1 cellular context compared by ENCODE assay signal in the genomic region with DNA sequence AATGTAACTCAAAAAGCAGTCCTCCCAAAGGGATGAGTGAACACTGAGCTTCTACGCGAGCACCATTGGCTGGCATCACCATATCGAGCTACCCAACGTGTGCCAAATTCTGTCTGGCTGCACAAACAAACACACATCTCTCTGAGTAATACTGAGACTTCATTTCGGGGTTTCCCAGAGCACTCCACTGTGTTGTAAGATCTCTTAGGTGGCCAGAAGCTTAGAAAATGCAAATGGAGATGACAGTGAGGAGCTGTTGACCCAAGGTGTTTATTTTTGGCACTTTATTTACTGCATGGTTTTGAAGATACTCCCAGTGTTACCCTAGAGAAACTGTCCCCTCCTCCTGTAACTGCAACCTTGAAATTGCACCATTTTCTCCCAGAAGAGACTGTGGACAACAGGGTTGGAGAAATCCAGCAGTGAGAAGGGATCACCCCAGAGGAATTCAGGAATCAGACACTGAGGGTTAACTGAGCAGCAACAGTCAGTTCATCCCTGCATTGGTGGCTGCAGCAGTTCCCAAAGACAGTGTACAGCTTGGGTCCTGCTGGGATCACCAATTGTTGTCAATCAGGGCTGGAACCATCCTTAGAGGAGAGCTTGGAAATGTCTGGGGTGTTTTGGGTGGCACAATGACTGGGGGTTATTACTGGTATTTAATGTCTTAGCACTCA.
TF ChIP-seq lines count a peak whose summit lies in the region.

No MANE protein-coding gene starts in this region.

TF ChIP-seq in GM23338, 12 proteins besides CTCF, POLR2A, EP300 and RAD21 (continued from another document):
- TF ChIP-seq, protein P1, sequence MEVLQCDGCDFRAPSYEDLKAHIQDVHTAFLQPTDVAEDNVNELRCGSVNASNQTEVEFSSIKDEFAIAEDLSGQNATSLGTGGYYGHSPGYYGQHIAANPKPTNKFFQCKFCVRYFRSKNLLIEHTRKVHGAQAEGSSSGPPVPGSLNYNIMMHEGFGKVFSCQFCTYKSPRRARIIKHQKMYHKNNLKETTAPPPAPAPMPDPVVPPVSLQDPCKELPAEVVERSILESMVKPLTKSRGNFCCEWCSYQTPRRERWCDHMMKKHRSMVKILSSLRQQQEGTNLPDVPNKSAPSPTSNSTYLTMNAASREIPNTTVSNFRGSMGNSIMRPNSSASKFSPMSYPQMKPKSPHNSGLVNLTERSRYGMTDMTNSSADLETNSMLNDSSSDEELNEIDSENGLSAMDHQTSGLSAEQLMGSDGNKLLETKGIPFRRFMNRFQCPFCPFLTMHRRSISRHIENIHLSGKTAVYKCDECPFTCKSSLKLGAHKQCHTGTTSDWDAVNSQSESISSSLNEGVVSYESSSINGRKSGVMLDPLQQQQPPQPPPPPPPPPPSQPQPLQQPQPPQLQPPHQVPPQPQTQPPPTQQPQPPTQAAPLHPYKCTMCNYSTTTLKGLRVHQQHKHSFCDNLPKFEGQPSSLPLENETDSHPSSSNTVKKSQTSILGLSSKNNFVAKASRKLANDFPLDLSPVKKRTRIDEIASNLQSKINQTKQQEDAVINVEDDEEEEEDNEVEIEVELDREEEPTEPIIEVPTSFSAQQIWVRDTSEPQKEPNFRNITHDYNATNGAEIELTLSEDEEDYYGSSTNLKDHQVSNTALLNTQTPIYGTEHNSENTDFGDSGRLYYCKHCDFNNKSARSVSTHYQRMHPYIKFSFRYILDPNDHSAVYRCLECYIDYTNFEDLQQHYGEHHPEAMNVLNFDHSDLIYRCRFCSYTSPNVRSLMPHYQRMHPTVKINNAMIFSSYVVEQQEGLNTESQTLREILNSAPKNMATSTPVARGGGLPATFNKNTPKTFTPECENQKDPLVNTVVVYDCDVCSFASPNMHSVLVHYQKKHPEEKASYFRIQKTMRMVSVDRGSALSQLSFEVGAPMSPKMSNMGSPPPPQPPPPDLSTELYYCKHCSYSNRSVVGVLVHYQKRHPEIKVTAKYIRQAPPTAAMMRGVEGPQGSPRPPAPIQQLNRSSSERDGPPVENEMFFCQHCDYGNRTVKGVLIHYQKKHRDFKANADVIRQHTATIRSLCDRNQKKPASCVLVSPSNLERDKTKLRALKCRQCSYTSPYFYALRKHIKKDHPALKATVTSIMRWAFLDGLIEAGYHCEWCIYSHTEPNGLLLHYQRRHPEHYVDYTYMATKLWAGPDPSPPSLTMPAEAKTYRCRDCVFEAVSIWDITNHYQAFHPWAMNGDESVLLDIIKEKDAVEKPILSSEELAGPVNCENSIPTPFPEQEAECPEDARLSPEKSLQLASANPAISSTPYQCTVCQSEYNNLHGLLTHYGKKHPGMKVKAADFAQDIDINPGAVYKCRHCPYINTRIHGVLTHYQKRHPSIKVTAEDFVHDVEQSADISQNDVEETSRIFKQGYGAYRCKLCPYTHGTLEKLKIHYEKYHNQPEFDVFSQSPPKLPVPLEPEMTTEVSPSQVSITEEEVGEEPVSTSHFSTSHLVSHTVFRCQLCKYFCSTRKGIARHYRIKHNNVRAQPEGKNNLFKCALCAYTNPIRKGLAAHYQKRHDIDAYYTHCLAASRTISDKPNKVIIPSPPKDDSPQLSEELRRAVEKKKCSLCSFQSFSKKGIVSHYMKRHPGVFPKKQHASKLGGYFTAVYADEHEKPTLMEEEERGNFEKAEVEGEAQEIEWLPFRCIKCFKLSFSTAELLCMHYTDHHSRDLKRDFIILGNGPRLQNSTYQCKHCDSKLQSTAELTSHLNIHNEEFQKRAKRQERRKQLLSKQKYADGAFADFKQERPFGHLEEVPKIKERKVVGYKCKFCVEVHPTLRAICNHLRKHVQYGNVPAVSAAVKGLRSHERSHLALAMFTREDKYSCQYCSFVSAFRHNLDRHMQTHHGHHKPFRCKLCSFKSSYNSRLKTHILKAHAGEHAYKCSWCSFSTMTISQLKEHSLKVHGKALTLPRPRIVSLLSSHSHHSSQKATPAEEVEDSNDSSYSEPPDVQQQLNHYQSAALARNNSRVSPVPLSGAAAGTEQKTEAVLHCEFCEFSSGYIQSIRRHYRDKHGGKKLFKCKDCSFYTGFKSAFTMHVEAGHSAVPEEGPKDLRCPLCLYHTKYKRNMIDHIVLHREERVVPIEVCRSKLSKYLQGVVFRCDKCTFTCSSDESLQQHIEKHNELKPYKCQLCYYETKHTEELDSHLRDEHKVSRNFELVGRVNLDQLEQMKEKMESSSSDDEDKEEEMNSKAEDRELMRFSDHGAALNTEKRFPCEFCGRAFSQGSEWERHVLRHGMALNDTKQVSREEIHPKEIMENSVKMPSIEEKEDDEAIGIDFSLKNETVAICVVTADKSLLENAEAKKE (CRISPR knock-in tag; IDR thresholded peaks at IDR 0.05): no peak
- TF ChIP-seq ZNF331 (CRISPR knock-in tag; IDR thresholded peaks at IDR 0.05; ENCODE audit: low read depth): no peak
